13 cellular contexts compared by ENCODE assay signal in the genomic region with DNA sequence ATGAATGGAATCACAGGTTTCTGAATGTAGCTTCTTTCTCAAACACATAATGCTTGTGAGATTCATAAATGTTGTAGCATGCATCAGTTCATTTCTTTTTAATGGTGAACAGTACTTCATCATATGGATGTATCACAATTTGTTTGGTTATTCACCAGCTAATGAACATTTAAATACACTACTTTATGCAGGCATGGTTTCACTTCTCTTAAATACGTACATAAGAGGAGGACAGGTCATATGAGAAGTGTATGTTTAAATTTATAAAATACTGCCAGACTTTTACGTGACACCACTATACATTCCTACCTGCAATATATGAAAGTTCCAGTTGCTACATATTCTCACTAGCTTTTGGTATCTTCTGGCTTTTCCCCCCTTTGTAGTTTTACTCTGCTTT.
A peak's percentile ranks its signal among the peaks of the same experiment; 100 is the strongest.
DNase-seq lines count a peak whose midpoint lies in the region; ATAC-seq and TF ChIP-seq lines count a peak whose summit lies in the region.
"Had no signal": no experiment of that assay in that cellular context is flagged by ENCODE, and none has a peak within 500 bp of the region (broad histone marks: within the 10 kb centered on the region; RNA-seq: fewer than 3 reads in every experiment).

No MANE protein-coding gene starts in this region.

- peaks cover 19 to 48% of the 10 kb centered on the region in 2 donors for H3K4me1 Mint-ChIP-seq in effector memory CD8-positive, alpha-beta T cell (ENCODE audit: low read depth in 2 of 2)
- peaks cover 34% of the 10 kb centered on the region for H3K4me1 Mint-ChIP-seq in activated T-cell treated with anti-CD3 and anti-CD28 coated beads, Interleukin-2, amount 50 U/mL, for 24 hours (ENCODE audit: low read depth)

- peak overlapping the region; percentile 19 to 79 for H3K27ac Mint-ChIP-seq in effector memory CD8-positive, alpha-beta T cell
- no peak overlapping the region for H3K27ac Mint-ChIP-seq in activated T-cell treated with anti-CD3 and anti-CD28 coated beads, Interleukin-2, amount 50 U/mL, for 24 hours
- H3K27ac Mint-ChIP-seq: activated CD4-positive, alpha-beta T cell treated with anti-CD3 and anti-CD28 coated beads, Interleukin-2, amount 10 ng/mL, durations not matched to agents 7 days and 5 days; activated naive CD4-positive, alpha-beta T cell treated with anti-CD3 and anti-CD28 coated beads, Interleukin-2, amount 50 U/mL, for 72 hours had no signal

- H3K4me3 Mint-ChIP-seq in effector memory CD8-positive, alpha-beta T cell, result no peak overlapping the region
- no peak overlapping the region for H3K4me3 Mint-ChIP-seq in activated T-cell treated with anti-CD3 and anti-CD28 coated beads, Interleukin-2, amount 50 U/mL, for 24 hours
- H3K4me3 Mint-ChIP-seq: activated CD4-positive, alpha-beta T cell treated with anti-CD3 and anti-CD28 coated beads, Interleukin-2, amount 10 ng/mL, durations not matched to agents 7 days and 5 days had no signal

- peaks cover 30% of the 10 kb centered on the region for H3K36me3 Mint-ChIP-seq in effector memory CD8-positive, alpha-beta T cell (ENCODE audit: insufficient read depth)
- peaks cover 58% of the 10 kb centered on the region for H3K36me3 Mint-ChIP-seq in activated T-cell treated with anti-CD3 and anti-CD28 coated beads, Interleukin-2, amount 50 U/mL, for 24 hours (ENCODE audit: low read depth)

- no peak for DNase-seq in effector memory CD8-positive, alpha-beta T cell
- DNase-seq in RWPE1 (ENCODE audit: low spot score), result no peak
- DNase-seq in activated T-cell treated with anti-CD3 and anti-CD28 coated beads, Interleukin-2, amount 50 U/mL, for 24 hours, result no peak
- DNase-seq in activated CD4-positive, alpha-beta T cell treated with anti-CD3 and anti-CD28 coated beads for 48 hours, result no peak
- DNase-seq: activated CD4-positive, alpha-beta T cell treated with anti-CD3 and anti-CD28 coated beads, Interleukin-2, amount 10 ng/mL, durations not matched to agents 7 days and 5 days; IMR-90; NCI-H446 treated with DMSO at 0.1 percent for 48 hours; upper lobe of right lung had no signal

- CTCF ChIA-PET in RWPE1 (lab: Yijun Ruan, JAX), result no interaction called here

- POLR2A ChIA-PET in RWPE1 (lab: Yijun Ruan, JAX; ENCODE audit: low non-redundant PET), result no interaction called here

- H3K27me3 Mint-ChIP-seq in effector memory CD8-positive, alpha-beta T cell, result no peaks in the 10 kb centered on the region
- H3K27me3 Mint-ChIP-seq in activated T-cell treated with anti-CD3 and anti-CD28 coated beads, Interleukin-2, amount 50 U/mL, for 24 hours, result no peaks in the 10 kb centered on the region
- H3K27me3 Mint-ChIP-seq: activated CD4-positive, alpha-beta T cell treated with anti-CD3 and anti-CD28 coated beads, Interleukin-2, amount 10 ng/mL, durations not matched to agents 7 days and 5 days had no signal

- TF ChIP-seq CTCF in RWPE1 (conservative IDR thresholded peaks at IDR 0.05; ENCODE audit: low read depth), result no peak

- H3K27ac ChIP-seq in RWPE1, result no peak overlapping the region
- H3K27ac ChIP-seq: upper lobe of right lung had no signal

- no peaks in the 10 kb centered on the region for H3K9me3 Mint-ChIP-seq in effector memory CD8-positive, alpha-beta T cell
- H3K9me3 Mint-ChIP-seq in activated T-cell treated with anti-CD3 and anti-CD28 coated beads, Interleukin-2, amount 50 U/mL, for 24 hours, result peaks cover 2% of the 10 kb centered on the region
- H3K9me3 Mint-ChIP-seq: activated naive CD4-positive, alpha-beta T cell treated with anti-CD3 and anti-CD28 coated beads, Interleukin-2, amount 50 U/mL, for 72 hours had no signal

- ATAC-seq in GM18861 (IDR thresholded peaks at IDR 0.05; ENCODE audit: unreplicated experiment) (peak; percentile 79), GM21529 (IDR thresholded peaks at IDR 0.05; ENCODE audit: unreplicated experiment) (peak; percentile 79), HG03159 (IDR thresholded peaks at IDR 0.05; ENCODE audit: unreplicated experiment) (peak; percentile 89), SK-N-SH treated with all-trans-retinoic acid at 6 μM for 48 hours (no peak)
- ATAC-seq in effector memory CD8-positive, alpha-beta T cell (replicated peaks), result no peak
- ATAC-seq: activated naive CD4-positive, alpha-beta T cell treated with anti-CD3 and anti-CD28 coated beads, Interleukin-2, amount 50 U/mL, for 72 hours; upper lobe of right lung had no signal

TF ChIP-seq in SK-N-SH treated with all-trans-retinoic acid at 6 μM for 48 hours, 23 proteins besides CTCF, POLR2A, EP300 and RAD21:
- TF ChIP-seq ARNTL (CRISPR knock-in tag; IDR thresholded peaks at IDR 0.05; ENCODE audit: borderline replicate concordance, low read depth) (no peak), TCF4 (CRISPR knock-in tag; IDR thresholded peaks at IDR 0.05; ENCODE audit: borderline replicate concordance) (no peak), ZNF565 (CRISPR knock-in tag; conservative IDR thresholded peaks at IDR 0.05; ENCODE audit: low read depth) (no peak)

Comparison
In these comparisons a context has a peak if more than half of its experiments do, and no peak if none do; other contexts are left out.
1. ATAC-seq: peak in GM18861 (single experiment), GM21529 (single experiment) and HG03159 (single experiment); none in effector memory CD8-positive, alpha-beta T cell (single experiment) and SK-N-SH treated with all-trans-retinoic acid at 6 μM for 48 hours (single experiment).